8 cellular contexts compared by ENCODE assay signal in the genomic region with DNA sequence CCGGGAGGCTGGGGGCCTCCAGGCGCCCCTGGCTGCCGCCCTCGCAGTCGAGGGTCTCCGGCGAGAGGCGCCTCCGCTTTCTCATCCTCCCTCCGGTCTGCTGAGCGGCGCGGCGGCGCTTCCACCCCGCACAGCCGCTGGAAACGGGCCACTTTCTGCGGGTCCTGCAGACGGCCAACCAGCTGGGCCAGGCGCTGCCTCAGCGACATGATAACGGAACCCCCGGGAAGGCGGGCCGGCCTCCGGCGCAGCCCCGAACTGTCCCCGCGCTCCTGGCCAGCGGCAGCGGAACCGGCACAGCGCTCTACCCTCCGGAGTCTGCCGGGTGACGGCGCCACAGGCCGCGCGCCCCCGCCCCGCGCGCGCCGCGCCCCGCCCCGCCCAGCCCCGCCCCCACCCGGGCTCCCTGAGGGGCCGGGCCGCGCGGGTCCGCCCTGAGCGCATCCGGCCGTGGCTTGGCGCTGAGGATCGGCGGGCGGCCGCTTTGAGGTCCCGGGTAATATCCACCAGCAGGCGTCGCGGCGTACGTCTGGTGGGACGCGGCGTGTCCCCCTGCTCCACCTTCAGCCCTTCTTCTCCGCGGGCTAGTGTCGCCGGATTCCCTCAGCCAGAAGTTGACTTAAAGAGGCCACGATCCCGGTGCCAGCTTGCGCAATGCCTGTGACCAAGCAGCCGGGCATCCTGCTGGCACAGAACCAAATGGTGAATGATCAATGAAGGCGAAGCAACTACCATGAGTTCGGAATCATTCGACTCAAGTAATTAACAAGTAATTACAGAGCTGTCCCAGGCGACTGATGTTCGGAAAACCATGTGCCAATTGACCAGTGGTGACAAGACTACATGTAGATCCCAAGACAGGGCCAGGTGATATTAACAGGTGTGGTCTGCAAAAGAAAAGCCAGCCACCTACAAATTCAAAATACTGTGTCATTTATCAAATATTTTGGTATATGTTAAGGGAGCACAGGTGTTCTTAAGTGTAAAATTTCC.
A peak's percentile ranks its signal among the peaks of the same experiment; 100 is the strongest.
DNase-seq lines count a peak whose midpoint lies in the region; ATAC-seq and TF ChIP-seq lines count a peak whose summit lies in the region.

A gene with protein sequence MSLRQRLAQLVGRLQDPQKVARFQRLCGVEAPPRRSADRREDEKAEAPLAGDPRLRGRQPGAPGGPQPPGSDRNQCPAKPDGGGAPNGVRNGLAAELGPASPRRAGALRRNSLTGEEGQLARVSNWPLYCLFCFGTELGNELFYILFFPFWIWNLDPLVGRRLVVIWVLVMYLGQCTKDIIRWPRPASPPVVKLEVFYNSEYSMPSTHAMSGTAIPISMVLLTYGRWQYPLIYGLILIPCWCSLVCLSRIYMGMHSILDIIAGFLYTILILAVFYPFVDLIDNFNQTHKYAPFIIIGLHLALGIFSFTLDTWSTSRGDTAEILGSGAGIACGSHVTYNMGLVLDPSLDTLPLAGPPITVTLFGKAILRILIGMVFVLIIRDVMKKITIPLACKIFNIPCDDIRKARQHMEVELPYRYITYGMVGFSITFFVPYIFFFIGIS (minus strand): TSS at position 330 of the 993 bp plus-strand sequence. CDS start 121 bp downstream, at position 209.

- ATAC-seq in GM18499 (IDR thresholded peaks at IDR 0.05; ENCODE audit: insufficient read depth, unreplicated experiment) (peak; percentile 35), HG02938 (IDR thresholded peaks at IDR 0.05; ENCODE audit: unreplicated experiment) (peak; percentile 78)

- H3K27ac ChIP-seq in 22Rv1, result peak within 1 kb of the TSS; percentile 66

- DNase-seq in NCI-H2107 treated with DMSO at 0.1 percent for 48 hours (lab: John Stamatoyannopoulos, UW; ENCODE audit: unreplicated experiment) (peak; percentile 68), islet precursor cell (peak; percentile 92)
- peak; percentile 57 to 80 (median 76) for DNase-seq in activated CD4-positive, CD25-positive, alpha-beta regulatory T cell (lab: John Stamatoyannopoulos, UW)
- peak; percentile 80 for DNase-seq in central memory CD4-positive, alpha-beta T cell
- peak; percentile 42 to 70 (median 47) for DNase-seq in stimulated activated CD4-positive, alpha-beta T cell treated with anti-CD3 and anti-CD28 coated beads, Interleukin-12 subunit alpha, Interleukin-12 subunit beta, amount 100 ng/mL, for 48 hours (ENCODE audit: low read depth in 2 of 3, low spot score in 1 of 3)

- peak; percentile 58 for TF ChIP-seq CTCF in 22Rv1 (IDR thresholded peaks at IDR 0.05)

Comparison
In these comparisons a context has a peak if more than half of its experiments do, and no peak if none do; other contexts are left out.
1. Peak in every context shown above with its lines: DNase-seq, ATAC-seq and H3K27ac ChIP-seq.